Comparison of ENCODE assay signal across 20 cellular contexts in the genomic region with DNA sequence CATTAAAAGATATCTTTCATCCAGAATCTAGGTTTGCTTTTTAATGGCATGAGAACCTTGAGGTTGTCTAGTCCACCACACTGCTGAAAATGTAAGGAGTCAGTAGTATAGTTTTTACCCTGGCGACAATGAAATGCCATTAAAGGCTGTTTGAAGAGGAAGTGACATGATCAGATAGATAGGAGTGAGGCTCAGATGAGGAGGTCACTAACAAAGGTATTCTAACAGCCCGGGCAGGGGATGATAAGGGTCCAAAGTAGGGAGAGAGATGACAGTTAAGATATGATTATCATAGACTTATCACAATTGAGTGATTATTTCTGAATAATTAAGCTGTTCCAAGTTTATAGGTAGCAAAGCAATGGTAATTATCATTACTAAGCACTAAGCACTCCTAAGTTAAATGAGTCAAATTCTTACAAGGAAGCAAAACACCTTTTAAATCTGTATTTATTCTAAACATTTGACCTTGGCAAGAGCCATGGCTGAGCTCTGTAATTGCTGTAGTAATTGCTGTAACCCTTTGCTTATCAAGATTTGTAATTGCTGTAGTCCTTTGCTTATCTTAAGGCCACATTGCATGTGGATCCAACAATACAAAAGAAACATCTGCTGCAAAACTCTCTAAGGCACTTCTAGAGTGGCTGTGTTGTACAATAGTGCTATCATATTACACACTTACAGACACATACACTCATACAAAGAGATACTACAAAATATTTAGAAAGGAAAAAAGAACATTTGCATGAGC.
DNase-seq lines count a peak whose midpoint lies in the region; TF ChIP-seq lines count a peak whose summit lies in the region.
"Had no signal": no experiment of that assay in that cellular context is flagged by ENCODE, and none has a peak within 500 bp of the region (broad histone marks: within the 10 kb centered on the region; RNA-seq: fewer than 3 reads in every experiment).

No MANE protein-coding gene starts in this region.

- H3K36me3 Mint-ChIP-seq in osteocyte (ENCODE audit: unreplicated experiment): no peaks in the 10 kb centered on the region

- H3K27ac ChIP-seq in HEK293 (ENCODE audit: extremely low read depth, low read depth, low read length) (no peak overlapping the region), hepatocyte (peak overlapping the region; percentile 31), left ventricle myocardium inferior (replicated peaks) (no peak overlapping the region)
- H3K27ac ChIP-seq: gastrocnemius medialis, GM23248, thoracic aorta had no signal

- intact Hi-C loops in left ventricle myocardium inferior (cut with micrococcal nuclease): no loop called here

- no peaks in the 10 kb centered on the region for H3K9me2 ChIP-seq in hepatocyte (replicated peaks; ENCODE audit: insufficient read depth)

- no peak overlapping the region for H3K4me2 ChIP-seq in hepatocyte

- no peaks in the 10 kb centered on the region for H3K4me1 Mint-ChIP-seq in osteocyte (ENCODE audit: unreplicated experiment)
- H3K4me1 Mint-ChIP-seq: neural crest cell had no signal

- no peaks in the 10 kb centered on the region for H3K79me2 ChIP-seq in hepatocyte

- H4K20me1 ChIP-seq in hepatocyte (ENCODE audit: insufficient read depth, poor library complexity, severe bottlenecking): no peaks in the 10 kb centered on the region

- no peak overlapping the region for H3K27ac Mint-ChIP-seq in osteocyte (ENCODE audit: unreplicated experiment)
- H3K27ac Mint-ChIP-seq: dendritic cell treated with granulocyte-macrophage colony-stimulating factor and Interleukin-4, amounts not matched to agents 40 ng/mL and 50 ng/mL, for 4 days had no signal

- H3K4me3 ChIP-seq in HEK293 (ENCODE audit: low read depth, low read length) (no peak overlapping the region), hepatocyte (no peak overlapping the region), left ventricle myocardium inferior (no peak overlapping the region)
- H3K4me3 ChIP-seq: gastrocnemius medialis, GM23248, Peyer's patch, thoracic aorta had no signal

- no peak overlapping the region for H3K4me3 Mint-ChIP-seq in osteocyte (ENCODE audit: unreplicated experiment)
- H3K4me3 Mint-ChIP-seq: dendritic cell treated with granulocyte-macrophage colony-stimulating factor and Interleukin-4, amounts not matched to agents 40 ng/mL and 50 ng/mL, for 4 days; neural crest cell had no signal

- DNase-seq in NCI-H2029 treated with DMSO at 0.1 percent for 48 hours (lab: John Stamatoyannopoulos, UW) (peak; percentile 79), NCI-H526 treated with DMSO at 0.1 percent for 48 hours (lab: John Stamatoyannopoulos, UW) (peak; percentile 76), hepatocyte (ENCODE audit: low spot score) (peak; percentile 16), osteocyte (ENCODE audit: extremely low spot score, unreplicated experiment) (no peak), left ventricle myocardium inferior (no peak), GM03348 (ENCODE audit: low spot score) (no peak), NOMO-1 treated with DMSO at 0.1 percent for 48 hours (lab: John Stamatoyannopoulos, UW; ENCODE audit: unreplicated experiment) (no peak)
- DNase-seq: activated CD4-positive, alpha-beta T cell treated with anti-CD3 and anti-CD28 coated beads for 4 hours; activated effector memory CD4-positive, alpha-beta T cell treated with anti-CD3 and anti-CD28 coated beads, Interleukin-2, amount 50 U/mL, for 16 hours; gastrocnemius medialis; GM23248; IMR-90; left cardiac atrium; MM.1S; T1000 had no signal

- H3K9me3 ChIP-seq in HEK293 (ENCODE audit: control insufficient read depth, insufficient read depth, low read depth, low read length): no peaks in the 10 kb centered on the region
- H3K9me3 ChIP-seq in hepatocyte (ENCODE audit: low read depth): peaks cover 7% of the 10 kb centered on the region
- peaks cover 37% of the 10 kb centered on the region for H3K9me3 ChIP-seq in left ventricle myocardium inferior (replicated peaks)

- no peak for TF ChIP-seq CTCF in HEK293 (tag by site-specific recombination; IDR thresholded peaks at IDR 0.05)
- no peak for TF ChIP-seq CTCF in hepatocyte (IDR thresholded peaks at IDR 0.05; ENCODE audit: poor library complexity)
- no peak for TF ChIP-seq CTCF in osteocyte (IDR thresholded peaks at IDR 0.05)
- TF ChIP-seq CTCF in left ventricle myocardium inferior (IDR thresholded peaks at IDR 0.05; ENCODE audit: borderline replicate concordance): no peak

- POLR2A ChIA-PET in HEK293 (lab: Yijun Ruan, JAX): no interaction called here

- H2AFZ ChIP-seq in hepatocyte: no peak overlapping the region
- H2AFZ ChIP-seq: GM23248 had no signal

- H3K4me1 ChIP-seq in HEK293 (ENCODE audit: control insufficient read depth, insufficient read depth, low read length): peaks cover 11% of the 10 kb centered on the region
- peaks cover 20% of the 10 kb centered on the region for H3K4me1 ChIP-seq in hepatocyte (ENCODE audit: insufficient read depth)
- no peaks in the 10 kb centered on the region for H3K4me1 ChIP-seq in left ventricle myocardium inferior
- H3K4me1 ChIP-seq: gastrocnemius medialis had no signal

- peaks cover 21% of the 10 kb centered on the region for H3K9me3 Mint-ChIP-seq in osteocyte (ENCODE audit: unreplicated experiment)

- H3K27me3 ChIP-seq in hepatocyte (peaks cover 8% of the 10 kb centered on the region), left ventricle myocardium inferior (ENCODE audit: low read depth) (peaks cover 77% of the 10 kb centered on the region)
- H3K27me3 ChIP-seq: Peyer's patch had no signal

- H3K36me3 ChIP-seq in HEK293 (ENCODE audit: control insufficient read depth in 2 of 2, insufficient read depth in 1 of 2, low read length in 2 of 2) (no peaks in the 10 kb centered on the region), hepatocyte (replicated peaks; ENCODE audit: insufficient read depth, low read depth) (no peaks in the 10 kb centered on the region), left ventricle myocardium inferior (no peaks in the 10 kb centered on the region)
- H3K36me3 ChIP-seq: gastrocnemius medialis, Peyer's patch, thoracic aorta had no signal

- WGBS in hepatocyte (ENCODE audit: low lambda C conversion rate, missing lambda C conversion rate): 23% methylated on average over 2 of the region's 2 CpGs

- peaks cover 60% of the 10 kb centered on the region for H3K27me3 Mint-ChIP-seq in osteocyte (ENCODE audit: unreplicated experiment)

- CTCF ChIA-PET in HEK293 (lab: Yijun Ruan, JAX): interaction anchor here (0.7 to 2.3 kb wide), 2 partner anchors 9 to 131 kb away, joined by 3 to 7 read pairs; no protein-coding TSS in a partner anchor

TF ChIP-seq in HEK293, 187 proteins besides CTCF, POLR2A, EP300 and RAD21 (continues in another document):
- no peak for TF ChIP-seq REPIN1 (tag by site-specific recombination; IDR thresholded peaks at IDR 0.05; ENCODE audit: low read depth)
- TF ChIP-seq, protein P1, sequence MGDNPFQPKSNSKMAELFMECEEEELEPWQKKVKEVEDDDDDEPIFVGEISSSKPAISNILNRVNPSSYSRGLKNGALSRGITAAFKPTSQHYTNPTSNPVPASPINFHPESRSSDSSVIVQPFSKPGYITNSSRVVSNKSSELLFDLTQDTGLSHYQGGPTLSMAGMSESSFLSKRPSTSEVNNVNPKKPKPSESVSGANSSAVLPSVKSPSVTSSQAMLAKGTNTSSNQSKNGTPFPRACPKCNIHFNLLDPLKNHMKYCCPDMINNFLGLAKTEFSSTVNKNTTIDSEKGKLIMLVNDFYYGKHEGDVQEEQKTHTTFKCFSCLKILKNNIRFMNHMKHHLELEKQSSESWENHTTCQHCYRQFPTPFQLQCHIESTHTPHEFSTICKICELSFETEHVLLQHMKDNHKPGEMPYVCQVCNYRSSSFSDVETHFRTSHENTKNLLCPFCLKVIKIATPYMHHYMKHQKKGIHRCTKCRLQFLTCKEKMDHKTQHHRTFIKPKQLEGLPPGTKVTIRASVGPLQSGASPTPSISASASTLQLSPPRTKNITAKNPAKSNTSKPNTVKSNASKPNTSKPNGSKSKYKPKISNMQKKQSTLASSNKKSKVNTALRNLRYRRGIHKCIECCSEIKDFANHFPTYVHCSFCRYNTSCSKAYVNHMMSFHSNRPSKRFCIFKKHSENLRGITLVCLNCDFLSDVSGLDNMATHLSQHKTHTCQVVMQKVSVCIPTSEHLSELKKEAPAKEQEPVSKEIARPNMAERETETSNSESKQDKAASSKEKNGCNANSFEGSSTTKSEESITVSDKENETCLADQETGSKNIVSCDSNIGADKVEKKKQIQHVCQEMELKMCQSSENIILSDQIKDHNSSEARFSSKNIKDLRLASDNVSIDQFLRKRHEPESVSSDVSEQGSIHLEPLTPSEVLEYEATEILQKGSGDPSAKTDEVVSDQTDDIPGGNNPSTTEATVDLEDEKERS (tag by site-specific recombination; IDR thresholded peaks at IDR 0.05): no peak
- no peak for TF ChIP-seq GLI4 (tag by site-specific recombination; IDR thresholded peaks at IDR 0.05)
- TF ChIP-seq ZNF558 (tag by site-specific recombination; IDR thresholded peaks at IDR 0.05): no peak
- no peak for TF ChIP-seq ZBTB20 (tag by site-specific recombination; IDR thresholded peaks at IDR 0.05)
- TF ChIP-seq, protein P2, sequence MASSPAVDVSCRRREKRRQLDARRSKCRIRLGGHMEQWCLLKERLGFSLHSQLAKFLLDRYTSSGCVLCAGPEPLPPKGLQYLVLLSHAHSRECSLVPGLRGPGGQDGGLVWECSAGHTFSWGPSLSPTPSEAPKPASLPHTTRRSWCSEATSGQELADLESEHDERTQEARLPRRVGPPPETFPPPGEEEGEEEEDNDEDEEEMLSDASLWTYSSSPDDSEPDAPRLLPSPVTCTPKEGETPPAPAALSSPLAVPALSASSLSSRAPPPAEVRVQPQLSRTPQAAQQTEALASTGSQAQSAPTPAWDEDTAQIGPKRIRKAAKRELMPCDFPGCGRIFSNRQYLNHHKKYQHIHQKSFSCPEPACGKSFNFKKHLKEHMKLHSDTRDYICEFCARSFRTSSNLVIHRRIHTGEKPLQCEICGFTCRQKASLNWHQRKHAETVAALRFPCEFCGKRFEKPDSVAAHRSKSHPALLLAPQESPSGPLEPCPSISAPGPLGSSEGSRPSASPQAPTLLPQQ (tag by site-specific recombination; IDR thresholded peaks at IDR 0.05): no peak; the same call in 1 of the 2 replicates
- no peak for TF ChIP-seq ZNF623 (tag by site-specific recombination; IDR thresholded peaks at IDR 0.05)
- no peak for TF ChIP-seq YY1 (tag by site-specific recombination; IDR thresholded peaks at IDR 0.05)
- TF ChIP-seq, protein P3, sequence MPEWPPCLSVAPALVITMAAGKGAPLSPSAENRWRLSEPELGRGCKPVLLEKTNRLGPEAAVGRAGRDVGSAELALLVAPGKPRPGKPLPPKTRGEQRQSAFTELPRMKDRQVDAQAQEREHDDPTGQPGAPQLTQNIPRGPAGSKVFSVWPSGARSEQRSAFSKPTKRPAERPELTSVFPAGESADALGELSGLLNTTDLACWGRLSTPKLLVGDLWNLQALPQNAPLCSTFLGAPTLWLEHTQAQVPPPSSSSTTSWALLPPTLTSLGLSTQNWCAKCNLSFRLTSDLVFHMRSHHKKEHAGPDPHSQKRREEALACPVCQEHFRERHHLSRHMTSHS (tag by site-specific recombination; IDR thresholded peaks at IDR 0.05): peak; percentile 67; the same call in 1 of the 2 replicates

Comparison
In these comparisons a context has a peak if more than half of its experiments do, and no peak if none do; other contexts are left out.
1. DNase-seq: peak in NCI-H2029 treated with DMSO at 0.1 percent for 48 hours (single experiment), NCI-H526 treated with DMSO at 0.1 percent for 48 hours (single experiment) and hepatocyte (single experiment); none in osteocyte (single experiment), left ventricle myocardium inferior (single experiment), GM03348 (single experiment) and NOMO-1 treated with DMSO at 0.1 percent for 48 hours (single experiment).